ENCODE assay signal across 1 cellular context in the genomic region with DNA sequence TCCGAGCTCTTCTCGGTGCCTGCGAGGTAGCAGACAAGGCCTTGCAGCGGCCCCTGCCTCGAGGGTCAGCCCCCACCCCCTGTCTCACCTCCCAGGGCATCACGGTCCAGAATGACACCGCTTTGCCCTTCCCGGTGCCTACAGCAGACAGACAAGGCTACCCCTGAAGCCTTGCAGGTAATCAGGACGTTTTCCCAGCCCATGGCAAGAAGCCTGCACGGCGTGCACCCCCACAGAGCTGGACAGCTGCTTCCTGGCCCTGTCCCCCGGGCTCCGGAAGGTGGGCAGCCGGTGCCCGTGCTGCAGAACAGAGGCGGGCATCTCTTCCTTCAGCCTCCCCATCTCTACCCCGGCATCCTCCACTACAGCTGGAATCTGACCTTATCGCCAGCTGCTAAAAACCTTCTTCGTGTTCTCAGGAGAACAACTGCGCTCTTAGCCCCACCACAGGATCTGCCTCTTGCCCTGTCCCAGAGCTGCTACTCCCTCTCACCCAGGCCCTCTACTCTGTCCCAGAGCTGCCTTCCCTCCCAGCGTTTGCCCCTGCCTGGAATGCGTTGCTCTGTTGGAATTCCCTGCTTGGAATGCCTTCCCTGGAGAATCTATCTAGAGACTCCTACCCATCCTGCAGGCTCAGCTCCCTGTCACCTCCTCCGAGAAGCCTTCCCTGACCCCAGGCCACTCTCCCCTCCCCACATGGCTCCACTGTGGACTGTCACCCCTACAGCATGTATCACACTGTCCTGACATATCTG.
TF ChIP-seq lines count a peak whose summit lies in the region.

No MANE protein-coding gene starts in this region.

TF ChIP-seq in HepG2, 621 proteins besides CTCF, POLR2A, EP300 and RAD21:
- TF ChIP-seq, protein P1, sequence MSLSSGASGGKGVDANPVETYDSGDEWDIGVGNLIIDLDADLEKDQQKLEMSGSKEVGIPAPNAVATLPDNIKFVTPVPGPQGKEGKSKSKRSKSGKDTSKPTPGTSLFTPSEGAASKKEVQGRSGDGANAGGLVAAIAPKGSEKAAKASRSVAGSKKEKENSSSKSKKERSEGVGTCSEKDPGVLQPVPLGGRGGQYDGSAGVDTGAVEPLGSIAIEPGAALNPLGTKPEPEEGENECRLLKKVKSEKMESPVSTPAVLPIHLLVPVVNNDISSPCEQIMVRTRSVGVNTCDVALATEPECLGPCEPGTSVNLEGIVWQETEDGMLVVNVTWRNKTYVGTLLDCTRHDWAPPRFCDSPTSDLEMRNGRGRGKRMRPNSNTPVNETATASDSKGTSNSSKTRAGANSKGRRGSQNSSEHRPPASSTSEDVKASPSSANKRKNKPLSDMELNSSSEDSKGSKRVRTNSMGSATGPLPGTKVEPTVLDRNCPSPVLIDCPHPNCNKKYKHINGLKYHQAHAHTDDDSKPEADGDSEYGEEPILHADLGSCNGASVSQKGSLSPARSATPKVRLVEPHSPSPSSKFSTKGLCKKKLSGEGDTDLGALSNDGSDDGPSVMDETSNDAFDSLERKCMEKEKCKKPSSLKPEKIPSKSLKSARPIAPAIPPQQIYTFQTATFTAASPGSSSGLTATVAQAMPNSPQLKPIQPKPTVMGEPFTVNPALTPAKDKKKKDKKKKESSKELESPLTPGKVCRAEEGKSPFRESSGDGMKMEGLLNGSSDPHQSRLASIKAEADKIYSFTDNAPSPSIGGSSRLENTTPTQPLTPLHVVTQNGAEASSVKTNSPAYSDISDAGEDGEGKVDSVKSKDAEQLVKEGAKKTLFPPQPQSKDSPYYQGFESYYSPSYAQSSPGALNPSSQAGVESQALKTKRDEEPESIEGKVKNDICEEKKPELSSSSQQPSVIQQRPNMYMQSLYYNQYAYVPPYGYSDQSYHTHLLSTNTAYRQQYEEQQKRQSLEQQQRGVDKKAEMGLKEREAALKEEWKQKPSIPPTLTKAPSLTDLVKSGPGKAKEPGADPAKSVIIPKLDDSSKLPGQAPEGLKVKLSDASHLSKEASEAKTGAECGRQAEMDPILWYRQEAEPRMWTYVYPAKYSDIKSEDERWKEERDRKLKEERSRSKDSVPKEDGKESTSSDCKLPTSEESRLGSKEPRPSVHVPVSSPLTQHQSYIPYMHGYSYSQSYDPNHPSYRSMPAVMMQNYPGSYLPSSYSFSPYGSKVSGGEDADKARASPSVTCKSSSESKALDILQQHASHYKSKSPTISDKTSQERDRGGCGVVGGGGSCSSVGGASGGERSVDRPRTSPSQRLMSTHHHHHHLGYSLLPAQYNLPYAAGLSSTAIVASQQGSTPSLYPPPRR (CRISPR knock-in tag; IDR thresholded peaks at IDR 0.05; ENCODE audit: borderline replicate concordance) = no peak
- TF ChIP-seq U2AF1 (optimal IDR thresholded peaks at IDR 0.05; ENCODE audit: low read depth, low read length) (no peak), TAF15 (IDR thresholded peaks at IDR 0.05; ENCODE audit: low read depth, low read length, poor library complexity, severe bottlenecking) (no peak), SOX6 (IDR thresholded peaks at IDR 0.05) (no peak), SOX6 (CRISPR knock-in tag; IDR thresholded peaks at IDR 0.05) (no peak), SYNCRIP (IDR thresholded peaks at IDR 0.05; ENCODE audit: insufficient read depth, low read depth, low read length) (no peak), PRPF4 (IDR thresholded peaks at IDR 0.05; ENCODE audit: low read depth, low read length, poor library complexity, severe bottlenecking) (no peak), BATF2 (CRISPR knock-in tag; IDR thresholded peaks at IDR 0.05) (no peak), ZNF687 (CRISPR knock-in tag; IDR thresholded peaks at IDR 0.05) (no peak)
- TF ChIP-seq, protein P2, sequence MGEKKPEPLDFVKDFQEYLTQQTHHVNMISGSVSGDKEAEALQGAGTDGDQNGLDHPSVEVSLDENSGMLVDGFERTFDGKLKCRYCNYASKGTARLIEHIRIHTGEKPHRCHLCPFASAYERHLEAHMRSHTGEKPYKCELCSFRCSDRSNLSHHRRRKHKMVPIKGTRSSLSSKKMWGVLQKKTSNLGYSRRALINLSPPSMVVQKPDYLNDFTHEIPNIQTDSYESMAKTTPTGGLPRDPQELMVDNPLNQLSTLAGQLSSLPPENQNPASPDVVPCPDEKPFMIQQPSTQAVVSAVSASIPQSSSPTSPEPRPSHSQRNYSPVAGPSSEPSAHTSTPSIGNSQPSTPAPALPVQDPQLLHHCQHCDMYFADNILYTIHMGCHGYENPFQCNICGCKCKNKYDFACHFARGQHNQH (CRISPR knock-in tag; IDR thresholded peaks at IDR 0.05) = no peak
TF ChIP-seq in HepG2: peak in this region for 0.
